20 cellular contexts compared by ENCODE assay signal in genomic region chr5:15420201-15420600, GRCh38.
"Had no signal": no experiment of that assay in that cellular context is flagged by ENCODE, and none has a peak within 500 bp of the region (broad histone marks: within the 10 kb centered on the region; RNA-seq: fewer than 3 reads in every experiment).

No MANE protein-coding gene starts in this region.

- ATAC-seq: natural killer cell treated with Interleukin-12 subunit alpha and Interleukin-12 subunit beta and Interleukin-15 and Interleukin-18, amount 100 ng/mL, for 72 hours; right lobe of liver; stimulated activated memory B cell treated with anti-CD40 and anti-IgM and Interleukin-4, amounts not matched to agents 10 μg/mL and 1 μg/mL and 100 μg/mL, for 72 hours; T-helper 17 cell had no signal

- H3K27ac ChIP-seq: cardiac muscle cell, epithelial cell of prostate, right lobe of liver, stomach, suprapubic skin, upper lobe of left lung had no signal

- H3K36me3 ChIP-seq: cardiac muscle cell, right lobe of liver, stomach, suprapubic skin, upper lobe of left lung had no signal

- H3K27me3 ChIP-seq: cardiac muscle cell, right lobe of liver, stomach, suprapubic skin, upper lobe of left lung had no signal

- H3K4me1 ChIP-seq: right lobe of liver, suprapubic skin, upper lobe of left lung had no signal

- FAIRE-seq: kidney had no signal

- DNase-seq: activated CD4-positive, alpha-beta memory T cell treated with anti-CD3 and anti-CD28 coated beads for 36 hours; activated CD4-positive, alpha-beta T cell treated with anti-CD3 and anti-CD28 coated beads for 48 hours; activated CD4-positive, CD25-positive, alpha-beta regulatory T cell; activated naive CD4-positive, alpha-beta T cell treated with anti-CD3 and anti-CD28 coated beads for 36 hours; activated T-cell treated with anti-CD3 and anti-CD28 coated beads, Interleukin-2, amount 50 U/mL, for 48 hours; amygdala; kidney; midbrain; right lobe of liver; stimulated activated CD4-positive, alpha-beta T cell treated with anti-CD3 and anti-CD28 coated beads, Interleukin-15, amount 100 ng/mL, for 24 hours; stomach; SW 1271; T-helper 17 cell; upper lobe of left lung had no signal

- H3K9me3 ChIP-seq: right lobe of liver, stomach, suprapubic skin, upper lobe of left lung had no signal

- H3K4me3 ChIP-seq: cardiac muscle cell, right lobe of liver, smooth muscle cell, stomach, suprapubic skin, upper lobe of left lung had no signal
